In the genomic region with DNA sequence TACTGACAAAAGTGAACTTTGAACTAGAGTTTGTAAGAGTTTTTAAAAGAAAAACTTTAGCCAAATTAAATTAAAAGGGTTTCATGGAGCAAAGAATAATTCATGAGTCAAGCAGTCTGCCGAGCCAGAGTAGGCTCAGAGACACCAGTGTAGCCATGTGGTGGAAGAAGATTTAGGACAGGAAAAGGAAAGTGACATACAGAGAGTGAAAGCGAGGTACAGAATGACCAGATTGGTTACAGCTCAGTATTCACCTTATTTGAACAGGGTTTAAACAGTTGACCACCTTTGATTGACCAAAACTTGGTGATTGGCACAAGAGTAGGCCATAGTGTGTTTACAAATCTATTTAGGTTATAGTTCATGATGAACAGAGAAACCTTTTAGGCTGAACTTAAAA, we compare ENCODE assay signal across 21 cellular contexts.
A peak's percentile ranks its signal among the peaks of the same experiment; 100 is the strongest.
DNase-seq lines count a peak whose midpoint lies in the region; ATAC-seq, FAIRE-seq and TF ChIP-seq lines count a peak whose summit lies in the region.
"Had no signal": no experiment of that assay in that cellular context is flagged by ENCODE, and none has a peak within 500 bp of the region (broad histone marks: within the 10 kb centered on the region; RNA-seq: fewer than 3 reads in every experiment).

No MANE protein-coding gene starts in this region.

- no peaks in the 10 kb centered on the region for H3K27me3 ChIP-seq in GM12878 (replicated peaks in 1 of 2; ENCODE audit: control insufficient read depth in 2 of 2, insufficient read depth in 2 of 2, low read length in 1 of 2)

- no peaks in the 10 kb centered on the region for H4K20me1 ChIP-seq in GM12878 (ENCODE audit: control insufficient read depth, insufficient read depth)

- H3K9me3 ChIP-seq in GM12878 (replicated peaks; ENCODE audit: control insufficient read depth, insufficient read depth, low read length): no peaks in the 10 kb centered on the region
- H3K9me3 ChIP-seq: A549 had no signal

- no TSS peak for BruUV-seq in GM12878 (replicated peaks; lab: Mats Ljungman, UMichigan)

- H3K9me3 Mint-ChIP-seq in activated naive CD4-positive, alpha-beta T cell treated with anti-CD3 and anti-CD28 coated beads, Interleukin-2, amount 50 U/mL, for 72 hours: no peaks in the 10 kb centered on the region
- H3K9me3 Mint-ChIP-seq: H9 had no signal

- DNase-seq in GM12892 (ENCODE audit: insufficient read length): no peak
- no peak for DNase-seq in GM12878 (ENCODE audit: low read depth, low spot score)
- DNase-seq in activated naive CD4-positive, alpha-beta T cell treated with anti-CD3 and anti-CD28 coated beads, Interleukin-2, amount 50 U/mL, for 72 hours (ENCODE audit: low spot score in 2 of 2): no peak
- DNase-seq in MV-4-11 (lab: John Stamatoyannopoulos, UW): no peak
- no peak for DNase-seq in HUDEP-2 (lab: John Stamatoyannopoulos, UW; ENCODE audit: unreplicated experiment in 76 of 76)
- DNase-seq: AML-193; CD4-positive, alpha-beta T cell; DMS153; DMS79; GDM1; H9; Kasumi-1; KG1 had no signal

- peak; percentile 5 for FAIRE-seq in GM12892 (lab: Jason Lieb, UNC)
- FAIRE-seq in GM12878 (lab: Jason Lieb, UNC): no peak
- FAIRE-seq: A549, GM19239, H1 had no signal

- no peaks in the 10 kb centered on the region for H3K36me3 Mint-ChIP-seq in activated naive CD4-positive, alpha-beta T cell treated with anti-CD3 and anti-CD28 coated beads, Interleukin-2, amount 50 U/mL, for 72 hours

- no peaks in the 10 kb centered on the region for H3K4me1 ChIP-seq in GM12878 (ENCODE audit: control insufficient read depth, insufficient read depth, low read length)
- H3K4me1 ChIP-seq: A549 had no signal

- in situ Hi-C loops in GM12878 (cut with MboI): no loop called here

- H3K4me3 ChIP-seq in GM12878: no peak overlapping the region
- H3K4me3 ChIP-seq: A549 had no signal

- H3K36me3 ChIP-seq in GM12878 (ENCODE audit: control insufficient read depth in 2 of 2, insufficient read depth in 2 of 2, low read length in 1 of 2): no peaks in the 10 kb centered on the region

- CTCF ChIA-PET in GM12878 (lab: Yijun Ruan, JAX): interaction anchor here (0.6 to 1.5 kb wide), 2 partner anchors 229 to 384 kb away, joined by 3 to 4 read pairs; no protein-coding TSS in a partner anchor

- H3K27ac ChIP-seq in GM12878 (ENCODE audit: control insufficient read depth, insufficient read depth): no peak overlapping the region
- H3K27ac ChIP-seq: 22Rv1, A549, C4-2B had no signal

- no peak overlapping the region for H3K4me2 ChIP-seq in GM12878 (ENCODE audit: control insufficient read depth, insufficient read depth)
- H3K4me2 ChIP-seq: A549 had no signal

- SMC1A ChIA-PET in GM12878 (lab: Charles Lee; ENCODE audit: uncharacterized antibody, unreplicated experiment): no interaction called here

- no peak overlapping the region for H3K9ac ChIP-seq in GM12878 (ENCODE audit: control insufficient read depth, insufficient read depth, low read length)

- no peak for TF ChIP-seq CTCF in GM12878 (IDR thresholded peaks at IDR 0.05 in 2 of 3, conservative IDR thresholded peaks at IDR 0.05 in 1 of 3; ENCODE audit: control insufficient read depth in 2 of 3, extremely low read depth in 1 of 3, insufficient read depth in 1 of 3, low read depth in 3 of 3, low read length in 3 of 3)

- TF ChIP-seq POLR2A in GM12892 (IDR thresholded peaks at IDR 0.05; ENCODE audit: low read depth, low read length) (no peak), GM12878 (IDR thresholded peaks at IDR 0.05; ENCODE audit: low read depth, low read length) (no peak)

- TF ChIP-seq RAD21 in GM12878 (IDR thresholded peaks at IDR 0.05; ENCODE audit: insufficient read depth, low read depth, low read length): no peak

- no peaks in the 10 kb centered on the region for H3K79me2 ChIP-seq in GM12878 (ENCODE audit: control insufficient read depth, insufficient read depth, low read length)

- intact Hi-C loops in GM12878 (cut with micrococcal nuclease; ENCODE audit: unreplicated experiment): no loop called here

- POLR2A ChIA-PET in GM12878 (lab: Charles Lee): no interaction called here

- no peak overlapping the region for H3K27ac Mint-ChIP-seq in activated naive CD4-positive, alpha-beta T cell treated with anti-CD3 and anti-CD28 coated beads, Interleukin-2, amount 50 U/mL, for 72 hours
- H3K27ac Mint-ChIP-seq: CD4-positive, alpha-beta T cell had no signal

- ATAC-seq in GM18868 (IDR thresholded peaks at IDR 0.05; ENCODE audit: unreplicated experiment): peak; percentile 50
- ATAC-seq in HG02852 (IDR thresholded peaks at IDR 0.05; ENCODE audit: unreplicated experiment): peak; percentile 50
- ATAC-seq in GM12878: peak; percentile 59
- ATAC-seq in GM21423 (IDR thresholded peaks at IDR 0.05; ENCODE audit: unreplicated experiment): no peak
- no peak for ATAC-seq in activated naive CD4-positive, alpha-beta T cell treated with anti-CD3 and anti-CD28 coated beads, Interleukin-2, amount 50 U/mL, for 72 hours
- ATAC-seq: A549 had no signal

- TF ChIP-seq EP300 in GM12878 (IDR thresholded peaks at IDR 0.05; ENCODE audit: borderline replicate concordance in 1 of 2, control insufficient read depth in 1 of 2, low read depth in 2 of 2, low read length in 2 of 2): no peak

- RAD21 ChIA-PET in GM12878 (lab: Charles Lee; ENCODE audit: unreplicated experiment): no interaction called here

- H2AFZ ChIP-seq in GM12878 (ENCODE audit: control insufficient read depth, low read depth, low read length): no peak overlapping the region

- 50% methylated on average over 2 of the region's 2 CpGs for WGBS in GM12878 (ENCODE audit: insufficient coverage, insufficient replicate concordance, low lambda C conversion rate, missing lambda C conversion rate)

TF ChIP-seq in GM12878, 131 proteins besides CTCF, POLR2A, EP300 and RAD21:
- no peak for TF ChIP-seq JUNB (IDR thresholded peaks at IDR 0.05)
- TF ChIP-seq, protein P1, sequence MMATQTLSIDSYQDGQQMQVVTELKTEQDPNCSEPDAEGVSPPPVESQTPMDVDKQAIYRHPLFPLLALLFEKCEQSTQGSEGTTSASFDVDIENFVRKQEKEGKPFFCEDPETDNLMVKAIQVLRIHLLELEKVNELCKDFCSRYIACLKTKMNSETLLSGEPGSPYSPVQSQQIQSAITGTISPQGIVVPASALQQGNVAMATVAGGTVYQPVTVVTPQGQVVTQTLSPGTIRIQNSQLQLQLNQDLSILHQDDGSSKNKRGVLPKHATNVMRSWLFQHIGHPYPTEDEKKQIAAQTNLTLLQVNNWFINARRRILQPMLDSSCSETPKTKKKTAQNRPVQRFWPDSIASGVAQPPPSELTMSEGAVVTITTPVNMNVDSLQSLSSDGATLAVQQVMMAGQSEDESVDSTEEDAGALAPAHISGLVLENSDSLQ (IDR thresholded peaks at IDR 0.05): peak; percentile 34; the same call in 1 of the 2 replicates

Comparison
In these comparisons a context has a peak if more than half of its experiments do, and no peak if none do; other contexts are left out.
1. ATAC-seq: peak in GM18868 (single experiment), HG02852 (single experiment) and GM12878 (single experiment); none in GM21423 (single experiment) and activated naive CD4-positive, alpha-beta T cell treated with anti-CD3 and anti-CD28 coated beads, Interleukin-2, amount 50 U/mL, for 72 hours (0 of 2).